22 cellular contexts compared by ENCODE assay signal in genomic region chr20:51319522-51319921, GRCh38.
DNase-seq lines count a peak whose midpoint lies in the region; ATAC-seq and TF ChIP-seq lines count a peak whose summit lies in the region.
"Had no signal": no experiment of that assay in that cellular context is flagged by ENCODE, and none has a peak within 500 bp of the region (broad histone marks: within the 10 kb centered on the region; RNA-seq: fewer than 3 reads in every experiment).

No MANE protein-coding gene starts in this region.

- TF ChIP-seq CTCF in cardiac muscle cell (IDR thresholded peaks at IDR 0.05; ENCODE audit: low read depth, low read length) (no peak), choroid plexus epithelial cell (conservative IDR thresholded peaks at IDR 0.05; ENCODE audit: low read depth, low read length) (no peak)

- H3K14ac ChIP-seq in trophoblast cell (ENCODE audit: low read length): no peak overlapping the region

- no peaks in the 10 kb centered on the region for H3K36me3 ChIP-seq in cardiac muscle cell
- H3K36me3 ChIP-seq in trophoblast cell (ENCODE audit: control insufficient read depth in 1 of 2, insufficient read depth in 2 of 2, low read length in 2 of 2): no peaks in the 10 kb centered on the region
- H3K36me3 ChIP-seq: BLaER1 had no signal

- H4K12ac ChIP-seq in trophoblast cell (ENCODE audit: low read depth, low read length): no peak overlapping the region

- no peak overlapping the region for H3K9ac ChIP-seq in trophoblast cell (ENCODE audit: low read length)
- H3K9ac ChIP-seq: BLaER1 had no signal

- H3K9me3 ChIP-seq in cardiac muscle cell (ENCODE audit: low read depth): no peaks in the 10 kb centered on the region
- H3K9me3 ChIP-seq in right cardiac atrium (ENCODE audit: control insufficient read depth, low read length): no peaks in the 10 kb centered on the region
- peaks cover 4% of the 10 kb centered on the region for H3K9me3 ChIP-seq in trophoblast cell (ENCODE audit: insufficient read depth, low read depth, low read length)

- H2BK12ac ChIP-seq in trophoblast cell (ENCODE audit: low read length): peak overlapping the region; percentile 59

- peaks cover 4% of the 10 kb centered on the region for H3K79me1 ChIP-seq in trophoblast cell (ENCODE audit: low read length)

- H4K8ac ChIP-seq in trophoblast cell (ENCODE audit: low read depth, low read length): no peak overlapping the region

- H2AFZ ChIP-seq in trophoblast cell (ENCODE audit: insufficient read depth, low read length, poor library complexity): no peak overlapping the region
- H2AFZ ChIP-seq: PC-9 had no signal

- peak overlapping the region; percentile 3 for H2BK120ac ChIP-seq in trophoblast cell (ENCODE audit: insufficient read depth, low read length, poor library complexity)

- no peaks in the 10 kb centered on the region for H3K27me3 ChIP-seq in cardiac muscle cell
- no peaks in the 10 kb centered on the region for H3K27me3 ChIP-seq in right cardiac atrium (ENCODE audit: control insufficient read depth, insufficient read depth)
- H3K27me3 ChIP-seq in trophoblast cell (ENCODE audit: insufficient read depth, low read length): no peaks in the 10 kb centered on the region
- H3K27me3 ChIP-seq: BLaER1 had no signal

- WGBS in right cardiac atrium: 72% methylated on average over 5 of the region's 5 CpGs
- no CpG with 5 or more reads among the region's 5 CpGs for WGBS in trophoblast cell (ENCODE audit: extremely low coverage, insufficient coverage, insufficient read length)

- H3K27ac ChIP-seq in cardiac muscle cell (peak overlapping the region; percentile 15), right cardiac atrium (ENCODE audit: low read length) (no peak overlapping the region), trophoblast cell (ENCODE audit: low read depth, low read length) (no peak overlapping the region)
- H3K27ac ChIP-seq: BLaER1, PC-9, RWPE1 had no signal

- no peak overlapping the region for H3K18ac ChIP-seq in trophoblast cell (ENCODE audit: low read length)

- no peaks in the 10 kb centered on the region for H3K79me2 ChIP-seq in trophoblast cell (ENCODE audit: control insufficient read depth, insufficient read depth, low read length, poor library complexity)

- H4K91ac ChIP-seq in trophoblast cell (ENCODE audit: low read depth, low read length): peak overlapping the region; percentile 7

- DNase-seq in cardiac muscle cell (ENCODE audit: low read depth in 1 of 2, low spot score in 1 of 2): no peak
- DNase-seq in right cardiac atrium: no peak
- DNase-seq in RPMI7951 (ENCODE audit: low read depth): peak; percentile 52
- peak; percentile 49 for DNase-seq in choroid plexus epithelial cell (ENCODE audit: low read depth)
- DNase-seq in trophoblast cell: no peak
- DNase-seq in mucosa of gallbladder (ENCODE audit: low spot score): no peak
- DNase-seq in central memory CD4-positive, alpha-beta T cell: no peak
- DNase-seq: CD4-positive, alpha-beta T cell; DMS53; H7; Karpas-422; NCI-H1092; NCI-H1417 treated with DMSO at 0.1 percent for 48 hours; NCI-H1694 treated with DMSO at 0.1 percent for 48 hours; NCI-H2081; NCI-H2227 treated with DMSO at 0.1 percent for 48 hours; NCI-H526 treated with DMSO at 0.1 percent for 48 hours; SHP77 had no signal

- no peak for ATAC-seq in right cardiac atrium
- ATAC-seq in HG03025 (IDR thresholded peaks at IDR 0.05; ENCODE audit: low FRiP score, unreplicated experiment): no peak

- H2BK5ac ChIP-seq in trophoblast cell (ENCODE audit: low read depth, low read length, poor library complexity): no peak overlapping the region

- no peak overlapping the region for H3K23ac ChIP-seq in trophoblast cell (ENCODE audit: low read length)

- no peaks in the 10 kb centered on the region for H3K4me1 ChIP-seq in cardiac muscle cell (ENCODE audit: low read depth)
- no peaks in the 10 kb centered on the region for H3K4me1 ChIP-seq in right cardiac atrium (ENCODE audit: control insufficient read depth, insufficient read depth, low read length)
- peaks cover 0 to 10% of the 10 kb centered on the region in 2 experiments for H3K4me1 ChIP-seq in trophoblast cell (ENCODE audit: control insufficient read depth in 1 of 2, insufficient read depth in 2 of 2, low read length in 2 of 2)

- H3K4me2 ChIP-seq in trophoblast cell (ENCODE audit: low read length): no peak overlapping the region
- H3K4me2 ChIP-seq: BLaER1, PC-9 had no signal

- intact Hi-C loops in right cardiac atrium (cut with DNase I): loop anchor here in 1 of 4 donors (5.0 kb wide), 1 partner anchor 332 kb away; no protein-coding TSS in a partner anchor

- H3K4ac ChIP-seq in trophoblast cell (ENCODE audit: low read depth, low read length): no peak overlapping the region

- H3K4me3 ChIP-seq in cardiac muscle cell (no peak overlapping the region), right cardiac atrium (ENCODE audit: low read length) (no peak overlapping the region), choroid plexus epithelial cell (ENCODE audit: low read depth, low read length) (no peak overlapping the region), trophoblast cell (ENCODE audit: low read depth, low read length) (no peak overlapping the region)
- H3K4me3 ChIP-seq: BLaER1, PC-9 had no signal

- H2AK5ac ChIP-seq in trophoblast cell (ENCODE audit: low read length): peak overlapping the region; percentile 9

Comparison
In these comparisons a context has a peak if more than half of its experiments do, and no peak if none do; other contexts are left out.
1. DNase-seq: peak in RPMI7951 (single experiment) and choroid plexus epithelial cell (single experiment); none in cardiac muscle cell (0 of 2), right cardiac atrium (0 of 3), trophoblast cell (0 of 2), mucosa of gallbladder (single experiment) and central memory CD4-positive, alpha-beta T cell (single experiment).